ENCODE assay signal across 1 cellular context in genomic region chr7:121447191-121447920, GRCh38.
TF ChIP-seq lines count a peak whose summit lies in the region.

No MANE protein-coding gene starts in this region.

TF ChIP-seq in K562, 482 proteins besides CTCF, POLR2A, EP300 and RAD21:
- TF ChIP-seq ZNF444 (CRISPR knock-in tag; IDR thresholded peaks at IDR 0.05) (no peak), SMARCE1 (IDR thresholded peaks at IDR 0.05) (no peak), FOXJ2 (tag; IDR thresholded peaks at IDR 0.05) (no peak), ELF1 (tag; IDR thresholded peaks at IDR 0.05) (0 out of 2 replicates have a peak, but pooled peaks have one; percentile 9), ZNF551 (CRISPR knock-in tag; IDR thresholded peaks at IDR 0.05) (no peak), MITF (IDR thresholded peaks at IDR 0.05) (no peak)
